8 cellular contexts compared by ENCODE assay signal in the genomic region with DNA sequence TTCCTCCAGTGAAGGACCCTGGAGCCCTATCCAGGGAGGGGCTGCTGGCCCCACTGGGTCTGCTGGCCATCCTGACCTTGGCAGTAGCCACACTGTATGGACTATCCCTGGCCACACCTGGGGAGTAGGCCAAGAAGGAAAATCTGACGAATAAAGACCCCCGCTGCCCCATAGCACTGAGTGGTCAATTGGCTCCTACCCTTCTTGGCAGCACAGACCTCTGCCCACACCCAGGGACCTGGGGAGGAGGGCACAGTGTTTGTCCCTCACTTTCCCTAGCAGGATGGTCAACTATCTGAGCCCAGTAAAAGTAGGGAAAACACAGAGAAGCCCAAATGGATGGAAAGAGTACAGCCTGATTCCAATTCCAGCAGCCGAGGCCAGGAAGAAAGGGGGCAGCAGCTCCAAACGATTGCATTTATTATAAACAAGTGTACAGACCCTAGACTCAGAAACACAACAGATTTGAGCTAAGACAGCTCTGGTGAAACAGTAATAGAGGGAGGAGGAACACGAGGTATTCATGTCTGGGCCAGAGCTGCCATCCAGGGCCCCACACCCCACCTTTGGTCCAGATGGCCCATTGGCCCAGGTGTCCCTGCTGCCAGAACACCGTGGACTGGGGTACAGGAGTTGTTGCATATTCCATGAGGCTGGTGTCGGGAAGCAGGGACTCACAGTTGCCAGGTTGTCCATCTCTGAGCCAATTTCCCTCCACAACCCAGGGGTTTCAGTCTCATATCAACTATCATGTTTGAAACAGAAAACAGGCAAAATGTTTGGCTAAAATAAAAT. TPM values are rescaled to one million over a fixed set of nuclear protein-coding genes. Genes with fewer than 3 reads are reported as not detected.
DNase-seq lines count a peak whose midpoint lies in the region; ATAC-seq and TF ChIP-seq lines count a peak whose summit lies in the region.

No MANE protein-coding gene starts in this region.

- H2AFZ ChIP-seq in PC-9 = no peak overlapping the region

- peaks cover 3% of the 10 kb centered on the region; the same call in 1 of the 2 replicates for H3F3A ChIP-seq in DOHH2 (ENCODE audit: control insufficient read depth, insufficient read depth)
- peaks cover 5% of the 10 kb centered on the region; the same call in 1 of the 2 replicates for H3F3A ChIP-seq in PC-9 (ENCODE audit: insufficient read depth, low read depth)

- no peaks in the 10 kb centered on the region for H3K9me3 ChIP-seq in DOHH2 (ENCODE audit: control insufficient read depth, insufficient read depth, low read length)
- no peaks in the 10 kb centered on the region for H3K9me3 ChIP-seq in PC-9 (ENCODE audit: insufficient read depth, low read depth)
- H3K9me3 ChIP-seq in prostate gland = no peaks in the 10 kb centered on the region

- CTCF ChIA-PET in PC-9 (lab: Charles Lee) = interaction anchor here (1.3 kb wide), 1 partner anchor 40 kb away, joined by 4 read pairs; no protein-coding TSS in a partner anchor

- H3K9me2 ChIP-seq in DOHH2 (replicated peaks; ENCODE audit: control insufficient read depth, low read length) = no peaks in the 10 kb centered on the region
- no peaks in the 10 kb centered on the region for H3K9me2 ChIP-seq in PC-9 (ENCODE audit: insufficient read depth)

- no TSS peak for BruUV-seq in PC-9 (replicated peaks; lab: Mats Ljungman, UMichigan)

- H3K79me2 ChIP-seq in DOHH2 (ENCODE audit: control insufficient read depth, low read length) = peaks cover 69% of the 10 kb centered on the region
- peaks cover 34% of the 10 kb centered on the region for H3K79me2 ChIP-seq in PC-9 (ENCODE audit: low read depth)

- H3K4me2 ChIP-seq in DOHH2 (ENCODE audit: low read length) (peak overlapping the region; percentile 97), PC-9 (peak overlapping the region; percentile 93)

- TF ChIP-seq CTCF in DOHH2 (IDR thresholded peaks at IDR 0.05; ENCODE audit: low read depth, low read length, poor library complexity, severe bottlenecking) (no peak), PC-9 (conservative IDR thresholded peaks at IDR 0.05) (no peak), prostate gland (IDR thresholded peaks at IDR 0.05) (no peak)

- peak overlapping the region; percentile 96 for H3K4me3 ChIP-seq in DOHH2 (ENCODE audit: low read length)
- H3K4me3 ChIP-seq in PC-9 = no peak overlapping the region
- H3K4me3 ChIP-seq in prostate gland = peak overlapping the region in 1 of 2 donors; percentile 50

- POLR2A ChIA-PET in PC-9 (lab: Charles Lee; ENCODE audit: unreplicated experiment) = no interaction called here

- H3K27ac ChIP-seq in DOHH2 (ENCODE audit: low read depth, low read length) (peak overlapping the region; percentile 76; the same call in 1 of the 2 replicates), PC-9 (no peak overlapping the region), epithelial cell of prostate (peak overlapping the region; percentile 98), prostate gland (peak overlapping the region; percentile 99 to 100)

- peaks cover 69% of the 10 kb centered on the region for H3K36me3 ChIP-seq in DOHH2 (ENCODE audit: control insufficient read depth, low read length)
- H3K36me3 ChIP-seq in PC-9 (ENCODE audit: low read depth) = no peaks in the 10 kb centered on the region
- peaks cover 0 to 7% of the 10 kb centered on the region in 2 donors for H3K36me3 ChIP-seq in prostate gland

- DNase-seq in PC-9 = no peak
- DNase-seq in epithelial cell of prostate (ENCODE audit: low read depth, low spot score) = no peak
- no peak for DNase-seq in prostate gland (ENCODE audit: low spot score)
- no peak for DNase-seq in foreskin melanocyte
- DNase-seq in NCI-H1092 treated with DMSO at 0.1 percent for 48 hours (lab: John Stamatoyannopoulos, UW) = no peak

- no peaks in the 10 kb centered on the region for H3K27me3 ChIP-seq in DOHH2 (ENCODE audit: control insufficient read depth, low read length)
- H3K27me3 ChIP-seq in PC-9 (ENCODE audit: insufficient read depth, low read depth) = no peaks in the 10 kb centered on the region
- no peaks in the 10 kb centered on the region for H3K27me3 ChIP-seq in prostate gland (replicated peaks; ENCODE audit: insufficient read depth)

- TF ChIP-seq POLR2A in prostate gland (IDR thresholded peaks at IDR 0.05) = no peak

- no peak for ATAC-seq in GM21423 (IDR thresholded peaks at IDR 0.05; ENCODE audit: unreplicated experiment)
- ATAC-seq in GM18517 (IDR thresholded peaks at IDR 0.05; ENCODE audit: unreplicated experiment) = no peak

- intact Hi-C loops in PC-9 (cut with micrococcal nuclease; ENCODE audit: unreplicated experiment) = loop anchor here (5.0 kb wide), 1 partner anchor 130 kb away; a partner anchor contains a TSS
- intact Hi-C loops in prostate gland (cut with DNase I) = loop anchor here (5.0 kb wide), 1 partner anchor 130 kb away; a partner anchor contains a TSS

- H4K20me1 ChIP-seq in DOHH2 (ENCODE audit: control insufficient read depth, insufficient read depth, low read depth, low read length) = no peaks in the 10 kb centered on the region
- H4K20me1 ChIP-seq in PC-9 (ENCODE audit: insufficient read depth) = no peaks in the 10 kb centered on the region

- 44% methylated on average over 7 of the region's 7 CpGs for WGBS in prostate gland

- peaks cover 67% of the 10 kb centered on the region for H3K4me1 ChIP-seq in DOHH2 (ENCODE audit: control insufficient read depth, low read length)
- peaks cover 26% of the 10 kb centered on the region for H3K4me1 ChIP-seq in PC-9 (replicated peaks; ENCODE audit: insufficient read depth)
- H3K4me1 ChIP-seq in prostate gland (replicated peaks) = peaks cover 43% of the 10 kb centered on the region

RNA-seq across cellular contexts. Expression of a gene that starts 21.1 kb away (rescaled TPM):
- total RNA-seq in PC-9 (2021) (6.9 and 8.5 TPM in 2 replicates), prostate gland (10 to 100 TPM in 1 of 2 donors, 1 to 10 TPM in 1; 7.7 to 16.5 TPM)

RNA-seq across cellular contexts. Expression of a gene that starts 27.6 kb away (rescaled TPM):
- total RNA-seq in PC-9 (2021) (235 and 314 TPM in 2 replicates), prostate gland (100 to 1,000 TPM; 310 to 446 TPM)

RNA-seq across cellular contexts. Expression of a gene that starts 27.8 kb away (rescaled TPM):
- total RNA-seq in PC-9 (2021) (28.5 and 35.4 TPM in 2 replicates), prostate gland (10 to 100 TPM; 12.7 to 14.8 TPM)

RNA-seq across cellular contexts. Expression of a gene that starts 36.3 kb away (rescaled TPM):
- total RNA-seq in PC-9 (2021) (133 and 141 TPM in 2 replicates), prostate gland (100 to 1,000 TPM; 152 to 231 TPM)

RNA-seq across cellular contexts. Expression of a gene that starts 37.8 kb away (rescaled TPM):
- total RNA-seq in PC-9 (2021) (97.7 and 120 TPM in 2 replicates), prostate gland (100 to 1,000 TPM; 115 to 182 TPM)
